In genomic region chr1:231421971-231422797, GRCh38 we compare ENCODE assay signal across 8 cellular contexts. TPM values are rescaled to one million over a fixed set of nuclear protein-coding genes. Genes with fewer than 3 reads are reported as not detected.
DNase-seq lines count a peak whose midpoint lies in the region; ATAC-seq, FAIRE-seq and TF ChIP-seq lines count a peak whose summit lies in the region.

TSS of gene EGLN1 (minus strand) at chr1:231422287. CDS start at chr1:231421888, 399 bp downstream.

- peak within 1 kb of the TSS; percentile 73 for H3K18ac ChIP-seq in H1 (ENCODE audit: extremely low read depth, low read length)

- no peaks in the 10 kb centered on the region for H3K79me1 ChIP-seq in H1 (ENCODE audit: low read depth, low read length)

- WGBS in H1 (ENCODE audit: extremely low coverage in 1 of 2, insufficient coverage in 1 of 2, insufficient read length in 1 of 2, insufficient replicate concordance in 2 of 2, low coverage in 1 of 2, low lambda C conversion rate in 2 of 2, missing lambda C conversion rate in 1 of 2), 2 experiments = 1% methylated on average over 12 of the region's 104 CpGs; no CpG with 5 or more reads in 1 of the 2 experiments

- H2AK5ac ChIP-seq in H1 (ENCODE audit: low read depth, low read length) = no peak within 1 kb of the TSS

- TF ChIP-seq EP300 in H1 (IDR thresholded peaks at IDR 0.05; ENCODE audit: borderline replicate concordance in 1 of 2, low read depth in 2 of 2, low read length in 2 of 2) = no peak

- peaks cover 11 to 37% (median 28%) of the 10 kb centered on the region in 4 experiments for H3K27me3 ChIP-seq in H1 (replicated peaks in 1 of 4; ENCODE audit: control insufficient read depth in 3 of 4, extremely low read depth in 1 of 4, insufficient read depth in 3 of 4, low read length in 3 of 4)

- H3K4me2 ChIP-seq in H1 (ENCODE audit: insufficient read depth in 1 of 2, low read depth in 2 of 2, low read length in 2 of 2) = peak within 1 kb of the TSS; percentile 83 to 100

- peak; percentile 52 for DNase-seq in COLO829 (ENCODE audit: low spot score)
- DNase-seq in HS-27A (ENCODE audit: low read depth) = peak; percentile 65
- DNase-seq in NOMO-1 treated with DMSO at 0.1 percent for 48 hours (lab: John Stamatoyannopoulos, UW; ENCODE audit: unreplicated experiment) = peak; percentile 83
- DNase-seq in activated CD8-positive, alpha-beta memory T cell treated with anti-CD3 and anti-CD28 coated beads for 48 hours (ENCODE audit: low read depth in 2 of 3, low spot score in 2 of 3) = peak; percentile 46 to 74 (median 64)
- peak; percentile 19 to 82 for DNase-seq in H1 (ENCODE audit: low read depth in 1 of 2, low spot score in 2 of 2)
- peak; percentile 95 for DNase-seq in mesenteric fat pad (ENCODE audit: low spot score)
- DNase-seq in stimulated activated CD8-positive, alpha-beta memory T cell treated with anti-CD3 and anti-CD28 coated beads, Interleukin-15, amount 100 ng/mL, for 1 hour (ENCODE audit: low read depth) = peak; percentile 57

- no peak within 1 kb of the TSS for H2BK12ac ChIP-seq in H1 (ENCODE audit: low read depth, low read length)

- ATAC-seq in GM19468 (IDR thresholded peaks at IDR 0.05; ENCODE audit: extremely low read depth, unreplicated experiment) = peak; percentile 67

- H4K8ac ChIP-seq in H1 (ENCODE audit: extremely low read depth, insufficient read depth, low read length) = peak within 1 kb of the TSS; percentile 53

- no peaks in the 10 kb centered on the region for H3K36me3 ChIP-seq in H1 (ENCODE audit: control insufficient read depth in 2 of 4, insufficient read depth in 4 of 4, low read length in 3 of 4)

- no peak within 1 kb of the TSS for H2BK20ac ChIP-seq in H1 (ENCODE audit: low read length)

- H2BK5ac ChIP-seq in H1 (ENCODE audit: low read depth, low read length) = no peak within 1 kb of the TSS

- H3K56ac ChIP-seq in H1 (replicated peaks; ENCODE audit: insufficient read length, low read depth, low read length) = no peak within 1 kb of the TSS

- no peak for FAIRE-seq in H1 (lab: Jason Lieb, UNC)

- H3K4me3 ChIP-seq in H1 (ENCODE audit: extremely low read depth in 1 of 4, insufficient read depth in 2 of 4, low read depth in 3 of 4, low read length in 4 of 4) = peak within 1 kb of the TSS; percentile 59 to 73 (median 66)

- peaks cover 0 to 13% of the 10 kb centered on the region in 2 experiments; a peak in 2 of 4 replicates for H3K79me2 ChIP-seq in H1 (ENCODE audit: control insufficient read depth in 1 of 2, insufficient read depth in 2 of 2, low read length in 2 of 2)

- H2BK120ac ChIP-seq in H1 (replicated peaks; ENCODE audit: low read depth, low read length) = peak within 1 kb of the TSS; percentile 81

- H3K27ac ChIP-seq in H1 (ENCODE audit: low read depth, low read length) = peak within 1 kb of the TSS; percentile 83

- peak within 1 kb of the TSS; percentile 88 for H2AFZ ChIP-seq in H1 (ENCODE audit: low read length)

- TF ChIP-seq RAD21 in H1 (IDR thresholded peaks at IDR 0.05 in 1 of 2, conservative IDR thresholded peaks at IDR 0.05 in 1 of 2; ENCODE audit: low read depth in 2 of 2, low read length in 2 of 2) = peak; percentile 59 to 67

- H3K9me3 ChIP-seq in H1 (ENCODE audit: insufficient read depth in 2 of 2, low read depth in 1 of 2, low read length in 1 of 2) = no peaks in the 10 kb centered on the region

- H4K20me1 ChIP-seq in H1 (replicated peaks in 1 of 2; ENCODE audit: control insufficient read depth in 1 of 2, insufficient read depth in 2 of 2, low read length in 2 of 2) = peaks cover 5 to 17% of the 10 kb centered on the region in 2 experiments

- H2BK15ac ChIP-seq in H1 (ENCODE audit: low read length) = no peak within 1 kb of the TSS

- peaks cover 0 to 12% (median 0%) of the 10 kb centered on the region in 4 experiments; a peak in 4 of 7 replicates for H3K4me1 ChIP-seq in H1 (replicated peaks in 1 of 4; ENCODE audit: control insufficient read depth in 3 of 4, insufficient read depth in 4 of 4, low read length in 3 of 4)

- peak within 1 kb of the TSS; percentile 55 to 81 (median 68) for H3K9ac ChIP-seq in H1 (replicated peaks in 1 of 4; ENCODE audit: extremely low read depth in 1 of 4, low read depth in 3 of 4, low read length in 3 of 4)

- peak within 1 kb of the TSS; percentile 44 for H4K5ac ChIP-seq in H1 (ENCODE audit: insufficient read length, low read depth, low read length)

- peak; percentile 55 to 74 for TF ChIP-seq POLR2A in H1 (IDR thresholded peaks at IDR 0.05; ENCODE audit: control extremely low read depth in 1 of 2, low read depth in 2 of 2, low read length in 2 of 2)

- H4K91ac ChIP-seq in H1 (replicated peaks; ENCODE audit: insufficient read length, low read length) = peak within 1 kb of the TSS; percentile 91

- H3K23me2 ChIP-seq in H1 (ENCODE audit: low read depth, low read length) = peaks cover 10% of the 10 kb centered on the region

- H3K23ac ChIP-seq in H1 (ENCODE audit: insufficient read length) = no peak within 1 kb of the TSS

- POLR2A ChIA-PET in H1 (lab: Charles Lee; ENCODE audit: partially characterized antibody) = interaction anchor here (0.9 to 2.5 kb wide), 4 partner anchors 9 to 108 kb away, joined by 3 to 10 read pairs (median 6); partner anchors contain the start of genes EXOC8 and SPRTN

- CTCF ChIA-PET in H1 (lab: Charles Lee; ENCODE audit: partially characterized antibody) = interaction anchor here (3.2 kb wide), 1 partner anchor 168 kb away, joined by 7 read pairs; no protein-coding TSS in a partner anchor

- H3K14ac ChIP-seq in H1 (ENCODE audit: insufficient read length) = no peak within 1 kb of the TSS

- TF ChIP-seq CTCF in H1 (IDR thresholded peaks at IDR 0.05; ENCODE audit: control extremely low read depth in 1 of 3, insufficient read depth in 1 of 3, low read depth in 1 of 3, low read length in 3 of 3) = peak; percentile 34 to 50 (median 49); a peak in 3 of 4 replicates

- peak within 1 kb of the TSS; percentile 95 for H3K4ac ChIP-seq in H1 (replicated peaks; ENCODE audit: insufficient read length, low read depth, low read length)

TF ChIP-seq in H1, 55 proteins besides CTCF, POLR2A, EP300 and RAD21 (continues in another document):
- TF ChIP-seq PHF8 (conservative IDR thresholded peaks at IDR 0.05; ENCODE audit: low read depth, low read length) = peak; percentile 85
- TF ChIP-seq BACH1 (IDR thresholded peaks at IDR 0.05; ENCODE audit: low read length) = no peak
- TF ChIP-seq EZH2 (IDR thresholded peaks at IDR 0.05; ENCODE audit: low read depth, low read length, severe bottlenecking) = no peak
- no peak for TF ChIP-seq JUN (IDR thresholded peaks at IDR 0.05; ENCODE audit: low read depth, low read length)
- TF ChIP-seq SIRT6 (IDR thresholded peaks at IDR 0.05; ENCODE audit: low read length) = no peak
- TF ChIP-seq JUND (IDR thresholded peaks at IDR 0.05; ENCODE audit: low read length) = no peak
- TF ChIP-seq RNF2 (IDR thresholded peaks at IDR 0.05; ENCODE audit: borderline replicate concordance, low read depth, low read length, missing control alignments, poor library complexity, severe bottlenecking) = no peak
- TF ChIP-seq SP4 (IDR thresholded peaks at IDR 0.05; ENCODE audit: low read length) = no peak
- no peak for TF ChIP-seq NRF1 (IDR thresholded peaks at IDR 0.05; ENCODE audit: low read depth, low read length)
- TF ChIP-seq CHD2 (IDR thresholded peaks at IDR 0.05; ENCODE audit: low read length) = no peak
- no peak for TF ChIP-seq SP2 (IDR thresholded peaks at IDR 0.05; ENCODE audit: low read length)
- TF ChIP-seq CTBP2 (IDR thresholded peaks at IDR 0.05; ENCODE audit: borderline replicate concordance, insufficient read depth, insufficient read length, low read length) = no peak
- no peak for TF ChIP-seq HDAC6 (IDR thresholded peaks at IDR 0.05; ENCODE audit: low read depth, low read length)
- no peak for TF ChIP-seq TCF12 (IDR thresholded peaks at IDR 0.05; ENCODE audit: low read depth, low read length)
- TF ChIP-seq EGR1 (IDR thresholded peaks at IDR 0.05; ENCODE audit: borderline replicate concordance, low read depth, low read length) = 0 out of 2 replicates have a peak, but pooled peaks have one; percentile 4

RNA-seq across cellular contexts. Expression of gene EGLN1, which starts in this region (rescaled TPM):
- 6.1 and 6.4 TPM in 2 replicates for total RNA-seq in H1 (2021; fragmentation: NEBNext Ultra II Directional; extraction: Animal tissue kit (Norgen Biotek cat#: 25700))
- polyA plus RNA-seq in H1 (2011; rRNA removed) = 2.3 and 4.0 TPM in 2 replicates
- 4.3 TPM for polyA plus RNA-seq in H1 (2011; cell fraction: cytosol; rRNA removed)
- 1.6 TPM for polyA plus RNA-seq in H1 (2011; cell fraction: nucleus; rRNA removed)
- polyA plus RNA-seq in H1 (2012, experiment 1 of 2) = 6.2 to 13.5 TPM (median 7.0 TPM) in 4 replicates
- polyA plus RNA-seq in H1 (2012, experiment 2 of 2) = 2.2 TPM
- polyA plus RNA-seq in H1 (2013, experiment 1 of 2) = 3.9 TPM
- 3.6 TPM for polyA plus RNA-seq in H1 (2013, experiment 2 of 2)
- polyA minus RNA-seq in H1 (2011; rRNA and poly(A)+ RNA removed) = 6.1 and 11.9 TPM in 2 replicates
- polyA minus RNA-seq in H1 (2011; cell fraction: cytosol; rRNA and poly(A)+ RNA removed) = 7.5 TPM
- polyA minus RNA-seq in H1 (2011; cell fraction: nucleus; rRNA and poly(A)+ RNA removed) = 4.2 TPM
- 32.3 TPM for total RNA-seq in mesenteric fat pad

Comparison
In these comparisons a context has a peak if more than half of its experiments do, and no peak if none do; other contexts are left out.
1. Peak in every context shown above with its lines: DNase-seq, ATAC-seq, H3K4me3 ChIP-seq and H3K27ac ChIP-seq.